Comparison of ENCODE assay signal across 1 cellular context in genomic region chr14:89430271-89430620, GRCh38.
TF ChIP-seq lines count a peak whose summit lies in the region.

No MANE protein-coding gene starts in this region.

TF ChIP-seq in HEK293, 187 proteins besides CTCF, POLR2A, EP300 and RAD21 (continued from another document):
- TF ChIP-seq ZNF777 (tag by site-specific recombination; IDR thresholded peaks at IDR 0.05; ENCODE audit: borderline replicate concordance) (no peak), ZNF518A (tag by site-specific recombination; conservative IDR thresholded peaks at IDR 0.05; ENCODE audit: low read depth) (no peak), ZNF501 (tag by site-specific recombination; IDR thresholded peaks at IDR 0.05) (no peak), GLIS1 (tag by site-specific recombination; IDR thresholded peaks at IDR 0.05) (no peak), ZNF843 (tag by site-specific recombination; IDR thresholded peaks at IDR 0.05) (no peak), EGR2 (tag by site-specific recombination; IDR thresholded peaks at IDR 0.05; ENCODE audit: low read depth) (no peak), ZNF704 (tag by site-specific recombination; IDR thresholded peaks at IDR 0.05) (no peak), ZSCAN4 (tag by site-specific recombination; IDR thresholded peaks at IDR 0.05) (no peak), OVOL3 (tag by site-specific recombination; IDR thresholded peaks at IDR 0.05) (no peak), ZNF112 (tag by site-specific recombination; IDR thresholded peaks at IDR 0.05) (no peak), ZNF558 (tag by site-specific recombination; IDR thresholded peaks at IDR 0.05) (no peak), ZNF521 (tag by site-specific recombination; IDR thresholded peaks at IDR 0.05) (no peak)
